1 cellular context compared by ENCODE assay signal in genomic region chr16:27258241-27258734, GRCh38.
TF ChIP-seq lines count a peak whose summit lies in the region.

No MANE protein-coding gene starts in this region.

TF ChIP-seq in endothelial cell of umbilical vein, 7 proteins besides CTCF, POLR2A, EP300 and RAD21:
- TF ChIP-seq FOS (IDR thresholded peaks at IDR 0.05; ENCODE audit: borderline replicate concordance, insufficient read depth, low read length) (peak; percentile 21), GATA2 (IDR thresholded peaks at IDR 0.05; ENCODE audit: insufficient read depth, insufficient read length, low read depth, low read length) (no peak), EZH2 (IDR thresholded peaks at IDR 0.05; ENCODE audit: borderline replicate concordance, low read depth, low read length, severe bottlenecking) (no peak), MAX (IDR thresholded peaks at IDR 0.05; ENCODE audit: insufficient read depth, insufficient read length) (no peak), POLR2AphosphoS5 (IDR thresholded peaks at IDR 0.05; ENCODE audit: insufficient read depth, low read depth, low read length) (peak; percentile 33), JUN (IDR thresholded peaks at IDR 0.05; ENCODE audit: borderline replicate concordance, insufficient read depth, insufficient read length, low read depth) (peak; percentile 32), MYC (IDR thresholded peaks at IDR 0.05; ENCODE audit: low read depth, low read length) (no peak)
